1 cellular context compared by ENCODE assay signal in genomic region chr18:49845629-49846252, GRCh38.
TF ChIP-seq lines count a peak whose summit lies in the region.

No MANE protein-coding gene starts in this region.

TF ChIP-seq in GM23338, 12 proteins besides CTCF, POLR2A, EP300 and RAD21 (continued from another document):
- TF ChIP-seq ZNF462 (CRISPR knock-in tag; IDR thresholded peaks at IDR 0.05) (no peak), ZNF114 (CRISPR knock-in tag; IDR thresholded peaks at IDR 0.05) (no peak)
